38 cellular contexts compared by ENCODE assay signal in genomic region chr19:54609356-54609791, GRCh38. TPM values are rescaled to one million over a fixed set of nuclear protein-coding genes. Genes with fewer than 3 reads are reported as not detected.
"Had no signal": no experiment of that assay in that cellular context is flagged by ENCODE, and none has a peak within 500 bp of the region (broad histone marks: within the 10 kb centered on the region; RNA-seq: fewer than 3 reads in every experiment).

No MANE protein-coding gene starts in this region.

- H3K36me3 Mint-ChIP-seq: activated CD8-positive, alpha-beta memory T cell treated with anti-CD3 and anti-CD28 coated beads, Interleukin-2, amount 10 ng/mL, durations not matched to agents 7 days and 5 days; activated naive CD4-positive, alpha-beta T cell treated with anti-CD3 and anti-CD28 coated beads, Interleukin-2, amount 10 ng/mL, durations not matched to agents 7 days and 5 days; activated naive CD8-positive, alpha-beta T cell had no signal

- H3K4me3 Mint-ChIP-seq: activated CD4-positive, alpha-beta memory T cell treated with anti-CD3 and anti-CD28 coated beads, Interleukin-2, amount 10 ng/mL, durations not matched to agents 7 days and 5 days; activated CD8-positive, alpha-beta memory T cell treated with anti-CD3 and anti-CD28 coated beads, Interleukin-2, amount 10 ng/mL, durations not matched to agents 7 days and 5 days; activated naive CD4-positive, alpha-beta T cell treated with anti-CD3 and anti-CD28 coated beads, Interleukin-2, amount 10 ng/mL, durations not matched to agents 7 days and 5 days; activated naive CD8-positive, alpha-beta T cell; activated naive CD8-positive, alpha-beta T cell treated with anti-CD3 and anti-CD28 coated beads, Interleukin-2, amount 50 U/mL, for 24 hours had no signal

- H3K27ac ChIP-seq: brain microvascular endothelial cell, Peyer's patch, RWPE1, SJCRH30, SK-N-MC, WERI-Rb-1 had no signal

- H3K4me3 ChIP-seq: MG63, Peyer's patch, SJCRH30, SK-N-MC had no signal

- DNase-seq: activated CD4-positive, alpha-beta memory T cell treated with anti-CD3 and anti-CD28 coated beads, Interleukin-2, amount 10 ng/mL, durations not matched to agents 7 days and 5 days; activated CD4-positive, alpha-beta T cell treated with anti-CD3 and anti-CD28 coated beads for 1 hour; activated CD4-positive, alpha-beta T cell treated with anti-CD3 and anti-CD28 coated beads for 48 hours; activated CD4-positive, CD25-positive, alpha-beta regulatory T cell; activated CD8-positive, alpha-beta memory T cell treated with anti-CD3 and anti-CD28 coated beads for 24 hours; activated CD8-positive, alpha-beta memory T cell treated with anti-CD3 and anti-CD28 coated beads, Interleukin-2, amount 10 ng/mL, durations not matched to agents 7 days and 5 days; activated CD8-positive, alpha-beta memory T cell treated with anti-CD3 and anti-CD28 coated beads, Interleukin-2, amount 50 U/mL, for 48 hours; activated effector memory CD4-positive, alpha-beta T cell treated with Interleukin-2 at 50 U/mL for 16 hours; activated naive CD4-positive, alpha-beta T cell treated with anti-CD3 and anti-CD28 coated beads, Interleukin-2, amount 10 ng/mL, durations not matched to agents 7 days and 5 days; activated naive CD8-positive, alpha-beta T cell treated with anti-CD3 and anti-CD28 coated beads, Interleukin-2, amount 50 U/mL, for 24 hours; activated T-cell treated with anti-CD3 and anti-CD28 coated beads, Interleukin-2, amount 50 U/mL, for 48 hours; anterior cingulate cortex; brain microvascular endothelial cell; Kasumi-1; KG1; MG63; NCI-H1048; NCI-H1105 treated with DMSO at 0.1 percent for 48 hours; NCI-H1436; NCI-H1694; NCI-H1930; NCI-H2107; NCI-H2171; NCI-H510A; NCI-H526; NCI-H748 treated with DMSO at 0.1 percent for 48 hours; NK-92 treated with Interleukin-12 subunit alpha and Interleukin-12 subunit beta, amount 100 ng/mL, for 24 hours; PC-3; Peyer's patch; Right ventricle myocardium superior; SJCRH30; T1000; WERI-Rb-1 had no signal

- H3K27ac Mint-ChIP-seq: activated CD4-positive, alpha-beta memory T cell treated with anti-CD3 and anti-CD28 coated beads, Interleukin-2, amount 10 ng/mL, durations not matched to agents 7 days and 5 days; activated CD8-positive, alpha-beta memory T cell treated with anti-CD3 and anti-CD28 coated beads, Interleukin-2, amount 10 ng/mL, durations not matched to agents 7 days and 5 days; activated naive CD4-positive, alpha-beta T cell treated with anti-CD3 and anti-CD28 coated beads, Interleukin-2, amount 10 ng/mL, durations not matched to agents 7 days and 5 days; activated naive CD8-positive, alpha-beta T cell; activated naive CD8-positive, alpha-beta T cell treated with anti-CD3 and anti-CD28 coated beads, Interleukin-2, amount 50 U/mL, for 24 hours had no signal

- ATAC-seq: activated CD8-positive, alpha-beta memory T cell treated with anti-CD3 and anti-CD28 coated beads, Interleukin-2, amount 10 ng/mL, durations not matched to agents 7 days and 5 days; activated naive CD8-positive, alpha-beta T cell treated with anti-CD3 and anti-CD28 coated beads, Interleukin-2, amount 50 U/mL, for 24 hours; PC-3 had no signal

- H3K4me1 ChIP-seq: Peyer's patch, SJCRH30 had no signal

- H3K9me3 ChIP-seq: MG63, Peyer's patch had no signal

- H3K27me3 ChIP-seq: brain microvascular endothelial cell, Peyer's patch, SJCRH30 had no signal

- H3K4me1 Mint-ChIP-seq: activated CD4-positive, alpha-beta memory T cell treated with anti-CD3 and anti-CD28 coated beads, Interleukin-2, amount 10 ng/mL, durations not matched to agents 7 days and 5 days; activated CD8-positive, alpha-beta memory T cell treated with anti-CD3 and anti-CD28 coated beads, Interleukin-2, amount 10 ng/mL, durations not matched to agents 7 days and 5 days; activated naive CD4-positive, alpha-beta T cell treated with anti-CD3 and anti-CD28 coated beads, Interleukin-2, amount 10 ng/mL, durations not matched to agents 7 days and 5 days had no signal

- H3K9me3 Mint-ChIP-seq: activated CD4-positive, alpha-beta memory T cell treated with anti-CD3 and anti-CD28 coated beads, Interleukin-2, amount 10 ng/mL, durations not matched to agents 7 days and 5 days; activated naive CD4-positive, alpha-beta T cell treated with anti-CD3 and anti-CD28 coated beads, Interleukin-2, amount 10 ng/mL, durations not matched to agents 7 days and 5 days had no signal

- H3K36me3 ChIP-seq: brain microvascular endothelial cell, MG63, Peyer's patch, SJCRH30, WERI-Rb-1 had no signal

RNA-seq across cellular contexts. Expression of gene LILRA1, which starts 15.9 kb away (rescaled TPM):
- total RNA-seq: activated CD4-positive, alpha-beta memory T cell treated with anti-CD3 and anti-CD28 coated beads, Interleukin-2, amount 10 ng/mL, durations not matched to agents 7 days and 5 days; activated CD8-positive, alpha-beta memory T cell treated with anti-CD3 and anti-CD28 coated beads, Interleukin-2, amount 10 ng/mL, durations not matched to agents 7 days and 5 days; PC-3; Peyer's patch; SJCRH30; T-helper 1 cell treated with Interleukin-12 subunit alpha and Interleukin-12 subunit beta and Interleukin-4 antibody, amounts not matched to agents 30 ng/mL and 1 ng/mL, for 36 hours; T-helper 2 cell treated with Interferon-gamma antibody and Interleukin-4, amounts not matched to agents 100 ng/mL and 5 ng/mL, for 36 hours had no signal

RNA-seq across cellular contexts. Expression of gene LILRB1, which starts 20.9 kb away (rescaled TPM):
- total RNA-seq: PC-3; SJCRH30; T-helper 1 cell treated with Interleukin-12 subunit alpha and Interleukin-12 subunit beta and Interleukin-4 antibody, amounts not matched to agents 30 ng/mL and 1 ng/mL, for 36 hours had no signal

RNA-seq across cellular contexts. Expression of gene LILRA2, which starts 35.8 kb away (rescaled TPM):
- total RNA-seq: activated CD4-positive, alpha-beta memory T cell treated with anti-CD3 and anti-CD28 coated beads, Interleukin-2, amount 10 ng/mL, durations not matched to agents 7 days and 5 days; PC-3; SJCRH30; T-helper 2 cell treated with Interferon-gamma antibody and Interleukin-4, amounts not matched to agents 100 ng/mL and 5 ng/mL, for 36 hours had no signal

RNA-seq across cellular contexts. Expression of gene LILRB4, which starts 53.4 kb away (rescaled TPM):
- total RNA-seq: activated CD4-positive, alpha-beta memory T cell treated with anti-CD3 and anti-CD28 coated beads, Interleukin-2, amount 10 ng/mL, durations not matched to agents 7 days and 5 days; activated CD8-positive, alpha-beta memory T cell treated with anti-CD3 and anti-CD28 coated beads, Interleukin-2, amount 10 ng/mL, durations not matched to agents 7 days and 5 days; PC-3; SJCRH30; T-helper 1 cell treated with Interleukin-12 subunit alpha and Interleukin-12 subunit beta and Interleukin-4 antibody, amounts not matched to agents 30 ng/mL and 1 ng/mL, for 36 hours had no signal
